2 cellular contexts compared by ENCODE assay signal in the genomic region with DNA sequence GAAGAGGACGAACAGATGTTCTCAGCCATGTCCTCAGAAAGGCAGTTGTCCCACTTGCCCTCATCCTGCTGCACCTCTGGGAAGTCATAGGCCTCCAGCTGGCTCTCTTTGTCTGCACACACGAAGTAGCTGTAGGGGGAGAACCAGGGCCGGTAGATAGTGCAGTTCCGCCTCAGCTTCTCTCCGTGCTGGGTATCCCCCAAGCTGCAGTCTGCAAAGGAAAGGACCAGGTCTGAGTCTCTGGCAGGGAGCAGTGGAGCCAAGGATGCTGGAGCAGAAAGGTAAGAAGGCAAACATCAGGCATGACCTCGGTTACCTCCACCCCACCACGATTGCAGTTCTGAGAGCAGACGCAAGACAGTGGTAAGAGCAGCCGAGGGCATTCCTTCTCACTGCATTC.
TF ChIP-seq lines count a peak whose summit lies in the region.

No MANE protein-coding gene starts in this region.

TF ChIP-seq in HepG2, 621 proteins besides CTCF, POLR2A, EP300 and RAD21:
- TF ChIP-seq ZIK1 (CRISPR knock-in tag; IDR thresholded peaks at IDR 0.05; ENCODE audit: borderline replicate concordance, low read depth) (no peak), AKAP8 (CRISPR knock-in tag; IDR thresholded peaks at IDR 0.05) (no peak), ZNF331 (CRISPR knock-in tag; IDR thresholded peaks at IDR 0.05) (no peak), ARNTL (CRISPR knock-in tag; IDR thresholded peaks at IDR 0.05) (no peak), TBL1XR1 (IDR thresholded peaks at IDR 0.05; ENCODE audit: borderline replicate concordance, low read length, partially characterized antibody) (no peak), TAF1 (CRISPR knock-in tag; IDR thresholded peaks at IDR 0.05) (no peak)

TF ChIP-seq in WTC11, 78 proteins besides CTCF, POLR2A, EP300 and RAD21:
- TF ChIP-seq SMAD4 (CRISPR knock-in tag; IDR thresholded peaks at IDR 0.05) (no peak), ZNF121 (CRISPR knock-in tag; IDR thresholded peaks at IDR 0.05) (no peak), NFYB (CRISPR knock-in tag; conservative IDR thresholded peaks at IDR 0.05; ENCODE audit: low read depth) (no peak), ZBTB21 (CRISPR knock-in tag; IDR thresholded peaks at IDR 0.05; ENCODE audit: borderline replicate concordance) (no peak), NR3C1 (CRISPR knock-in tag; conservative IDR thresholded peaks at IDR 0.05; ENCODE audit: low read depth) (no peak), ZNF138 (CRISPR knock-in tag; conservative IDR thresholded peaks at IDR 0.05) (no peak), ZNF671 (CRISPR knock-in tag; IDR thresholded peaks at IDR 0.05) (no peak), GTF2I (CRISPR knock-in tag; conservative IDR thresholded peaks at IDR 0.05) (no peak), IRF2 (CRISPR knock-in tag; IDR thresholded peaks at IDR 0.05; ENCODE audit: borderline replicate concordance, low read depth) (no peak), SP1 (CRISPR knock-in tag; conservative IDR thresholded peaks at IDR 0.05) (no peak), ATF1 (CRISPR knock-in tag; IDR thresholded peaks at IDR 0.05) (no peak)
- TF ChIP-seq, protein P1, sequence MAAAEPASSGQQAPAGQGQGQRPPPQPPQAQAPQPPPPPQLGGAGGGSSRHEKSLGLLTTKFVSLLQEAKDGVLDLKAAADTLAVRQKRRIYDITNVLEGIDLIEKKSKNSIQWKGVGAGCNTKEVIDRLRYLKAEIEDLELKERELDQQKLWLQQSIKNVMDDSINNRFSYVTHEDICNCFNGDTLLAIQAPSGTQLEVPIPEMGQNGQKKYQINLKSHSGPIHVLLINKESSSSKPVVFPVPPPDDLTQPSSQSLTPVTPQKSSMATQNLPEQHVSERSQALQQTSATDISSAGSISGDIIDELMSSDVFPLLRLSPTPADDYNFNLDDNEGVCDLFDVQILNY (CRISPR knock-in tag; IDR thresholded peaks at IDR 0.05): no peak
- TF ChIP-seq, protein P2, sequence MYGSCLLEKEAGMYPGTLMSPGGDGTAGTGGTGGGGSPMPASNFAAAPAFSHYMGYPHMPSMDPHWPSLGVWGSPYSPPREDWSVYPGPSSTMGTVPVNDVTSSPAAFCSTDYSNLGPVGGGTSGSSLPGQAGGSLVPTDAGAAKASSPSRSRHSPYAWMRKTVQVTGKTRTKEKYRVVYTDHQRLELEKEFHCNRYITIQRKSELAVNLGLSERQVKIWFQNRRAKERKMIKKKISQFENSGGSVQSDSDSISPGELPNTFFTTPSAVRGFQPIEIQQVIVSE (CRISPR knock-in tag; IDR thresholded peaks at IDR 0.05; ENCODE audit: borderline replicate concordance): no peak
- TF ChIP-seq, protein P3, sequence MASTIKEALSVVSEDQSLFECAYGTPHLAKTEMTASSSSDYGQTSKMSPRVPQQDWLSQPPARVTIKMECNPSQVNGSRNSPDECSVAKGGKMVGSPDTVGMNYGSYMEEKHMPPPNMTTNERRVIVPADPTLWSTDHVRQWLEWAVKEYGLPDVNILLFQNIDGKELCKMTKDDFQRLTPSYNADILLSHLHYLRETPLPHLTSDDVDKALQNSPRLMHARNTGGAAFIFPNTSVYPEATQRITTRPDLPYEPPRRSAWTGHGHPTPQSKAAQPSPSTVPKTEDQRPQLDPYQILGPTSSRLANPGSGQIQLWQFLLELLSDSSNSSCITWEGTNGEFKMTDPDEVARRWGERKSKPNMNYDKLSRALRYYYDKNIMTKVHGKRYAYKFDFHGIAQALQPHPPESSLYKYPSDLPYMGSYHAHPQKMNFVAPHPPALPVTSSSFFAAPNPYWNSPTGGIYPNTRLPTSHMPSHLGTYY (CRISPR knock-in tag; IDR thresholded peaks at IDR 0.05): no peak
